In the genomic region with DNA sequence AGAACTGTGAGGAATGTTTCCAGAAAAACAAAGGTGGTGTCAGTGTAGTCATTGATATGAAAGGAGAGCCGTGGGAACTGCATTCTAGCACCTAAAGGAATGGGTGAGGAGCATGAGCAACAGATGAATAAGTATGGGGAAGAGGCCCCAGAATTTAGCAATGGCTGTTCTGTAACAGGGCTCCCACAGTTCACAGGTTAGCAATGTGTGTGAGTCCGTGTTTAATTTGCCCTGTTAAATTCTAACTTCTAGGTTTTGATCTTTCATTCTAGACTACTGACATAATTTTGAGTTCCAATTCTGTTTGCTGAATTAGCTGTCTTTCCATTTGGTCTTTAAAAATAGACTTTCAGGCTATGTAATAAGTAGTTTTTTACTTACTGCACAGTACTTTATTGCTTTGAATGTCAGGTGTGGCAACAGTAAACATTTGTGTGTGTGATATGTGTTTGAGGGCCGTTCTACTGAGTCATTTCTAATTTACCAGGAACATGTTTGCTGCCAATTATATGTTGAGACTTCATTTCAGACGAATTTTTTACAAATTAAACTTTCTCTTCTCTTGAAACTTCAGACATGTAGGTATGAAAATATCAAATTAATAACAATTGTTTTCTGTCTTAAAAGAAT, we compare ENCODE assay signal across 10 cellular contexts. TPM values are rescaled to one million over a fixed set of nuclear protein-coding genes. Genes with fewer than 3 reads are reported as not detected.
DNase-seq lines count a peak whose midpoint lies in the region; ATAC-seq, FAIRE-seq and TF ChIP-seq lines count a peak whose summit lies in the region.
"Had no signal": no experiment of that assay in that cellular context is flagged by ENCODE, and none has a peak within 500 bp of the region (broad histone marks: within the 10 kb centered on the region; RNA-seq: fewer than 3 reads in every experiment).

No MANE protein-coding gene starts in this region.

- H3F3A ChIP-seq in smooth muscle cell (ENCODE audit: low read depth), result no peaks in the 10 kb centered on the region

- H4K20me1 ChIP-seq in KMS-11 (ENCODE audit: insufficient read depth) (peaks cover 53% of the 10 kb centered on the region), smooth muscle cell (ENCODE audit: low read depth) (peaks cover 88% of the 10 kb centered on the region)

- H3K4me1 Mint-ChIP-seq in central memory CD8-positive, alpha-beta T cell, result peaks cover 85% of the 10 kb centered on the region

- peak overlapping the region; percentile 59 for H3K4me3 Mint-ChIP-seq in central memory CD8-positive, alpha-beta T cell

- no peaks in the 10 kb centered on the region for H3K36me3 ChIP-seq in KMS-11 (ENCODE audit: insufficient read depth)
- no peaks in the 10 kb centered on the region for H3K36me3 ChIP-seq in smooth muscle cell (ENCODE audit: low read depth)

- DNase-seq in activated CD4-positive, alpha-beta T cell treated with anti-CD3 and anti-CD28 coated beads for 48 hours, result peak; percentile 24
- no peak for DNase-seq in activated CD4-positive, alpha-beta T cell treated with anti-CD3 and anti-CD28 coated beads, Interleukin-2, amount 50 U/mL, for 48 hours
- DNase-seq in central memory CD8-positive, alpha-beta T cell (ENCODE audit: low spot score in 2 of 2), result no peak
- DNase-seq in smooth muscle cell (lab: John Stamatoyannopoulos, UW; ENCODE audit: unreplicated experiment) (no peak), frontal cortex (ENCODE audit: low spot score in 2 of 2) (no peak), G401 (ENCODE audit: low spot score) (no peak), HTR-8/SVneo (ENCODE audit: insufficient read length, low spot score) (no peak)
- DNase-seq: NCI-H748 treated with DMSO at 0.1 percent for 48 hours had no signal

- WGBS in smooth muscle cell (ENCODE audit: low lambda C conversion rate), result 82% methylated on average over 4 of the region's 4 CpGs

- no peak for TF ChIP-seq CTCF in KMS-11 (conservative IDR thresholded peaks at IDR 0.05; ENCODE audit: low read depth, low read length)
- no peak for TF ChIP-seq CTCF in smooth muscle cell (IDR thresholded peaks at IDR 0.05; ENCODE audit: borderline replicate concordance, insufficient read depth, poor library complexity, severe bottlenecking)

- in situ Hi-C loops in G401 (cut with HindIII; ENCODE audit: low sequenced_read_pairs), result no loop called here

- H3K9ac ChIP-seq in KMS-11 (no peak overlapping the region; the same call in 1 of the 2 replicates), smooth muscle cell (ENCODE audit: low read depth) (no peak overlapping the region)

- peak overlapping the region; percentile 64 for H3K4me2 ChIP-seq in KMS-11
- H3K4me2 ChIP-seq in smooth muscle cell, result no peak overlapping the region

- peaks cover 98% of the 10 kb centered on the region for H3K4me1 ChIP-seq in KMS-11 (ENCODE audit: low read depth, poor library complexity, severe bottlenecking)
- no peaks in the 10 kb centered on the region for H3K4me1 ChIP-seq in smooth muscle cell (ENCODE audit: low read depth)

- peak overlapping the region; percentile 36 for H3K27ac ChIP-seq in KMS-11
- H3K27ac ChIP-seq in smooth muscle cell (ENCODE audit: low read depth), result peak overlapping the region; percentile 24

- H3K9me3 ChIP-seq in smooth muscle cell (replicated peaks; ENCODE audit: low read depth), result no peaks in the 10 kb centered on the region

- H3K27ac Mint-ChIP-seq in central memory CD8-positive, alpha-beta T cell (ENCODE audit: low read depth), result peak overlapping the region; percentile 78

- H3K36me3 Mint-ChIP-seq in central memory CD8-positive, alpha-beta T cell (ENCODE audit: insufficient read depth), result peaks cover 48% of the 10 kb centered on the region

- H3K79me2 ChIP-seq in KMS-11 (ENCODE audit: insufficient read depth, low read depth), result peaks cover 98% of the 10 kb centered on the region
- H3K79me2 ChIP-seq in smooth muscle cell (ENCODE audit: low read depth), result peaks cover 73% of the 10 kb centered on the region

- H3K4me3 ChIP-seq in KMS-11 (IDR thresholded peaks at IDR 0.05; ENCODE audit: insufficient read depth, low read depth, low read length) (no peak overlapping the region), smooth muscle cell (no peak overlapping the region)

- H3K27me3 ChIP-seq in KMS-11 (ENCODE audit: insufficient read depth, low read depth) (no peaks in the 10 kb centered on the region), smooth muscle cell (ENCODE audit: low read depth) (no peaks in the 10 kb centered on the region)

- no peaks in the 10 kb centered on the region for H3K9me3 Mint-ChIP-seq in central memory CD8-positive, alpha-beta T cell

- H2AFZ ChIP-seq in KMS-11 (ENCODE audit: low read depth) (no peak overlapping the region), smooth muscle cell (ENCODE audit: low read depth) (no peak overlapping the region)

- FAIRE-seq in frontal cortex (lab: Jason Lieb, UNC), result no peak
- FAIRE-seq in HTR-8/SVneo (lab: Jason Lieb, UNC), result no peak
- FAIRE-seq: H1 had no signal

- no peak for ATAC-seq in central memory CD8-positive, alpha-beta T cell (replicated peaks; ENCODE audit: extremely low read depth, poor library complexity, severe bottlenecking)

- H3K27me3 Mint-ChIP-seq in central memory CD8-positive, alpha-beta T cell, result no peaks in the 10 kb centered on the region

RNA-seq across cellular contexts. Expression of a gene that starts 8.8 kb away (rescaled TPM):
- total RNA-seq in smooth muscle cell, result 25.5 and 28.2 TPM in 2 replicates
- polyA plus RNA-seq in smooth muscle cell, result 21.0 and 26.8 TPM in 2 replicates
- 13.0 TPM for total RNA-seq in frontal cortex
- total RNA-seq in G401 (2014; rRNA removed; shearing (Covaris generic)), result 146 and 170 TPM in 2 replicates
